10 cellular contexts compared by ENCODE assay signal in the genomic region with DNA sequence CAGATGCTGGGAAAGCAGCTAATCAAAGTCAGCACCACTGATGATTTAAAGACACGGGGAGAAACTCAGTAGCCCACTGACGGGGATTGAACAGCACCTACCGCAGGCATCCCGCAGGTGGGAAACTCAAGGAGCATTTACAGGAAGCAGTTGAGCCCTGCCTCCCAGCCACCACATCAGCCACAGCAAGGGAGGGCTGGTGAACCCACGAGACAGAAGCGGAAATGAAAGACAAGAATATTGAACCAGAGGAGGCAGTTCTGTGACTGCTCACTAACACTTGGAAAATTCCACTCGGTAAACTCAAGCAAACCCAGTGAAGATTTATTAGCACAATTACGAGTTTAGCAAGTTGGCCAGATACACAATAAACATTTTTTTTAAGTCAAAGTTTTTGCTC. TPM values are rescaled to one million over a fixed set of nuclear protein-coding genes. Genes with fewer than 3 reads are reported as not detected.
DNase-seq lines count a peak whose midpoint lies in the region; ATAC-seq and TF ChIP-seq lines count a peak whose summit lies in the region.
"Had no signal": no experiment of that assay in that cellular context is flagged by ENCODE, and none has a peak within 500 bp of the region (broad histone marks: within the 10 kb centered on the region; RNA-seq: fewer than 3 reads in every experiment).

No MANE protein-coding gene starts in this region.

- no peak overlapping the region for H3K27ac ChIP-seq in effector memory CD4-positive, alpha-beta T cell (ENCODE audit: insufficient read depth, low read length, poor library complexity, severe bottlenecking)
- no peak overlapping the region for H3K27ac ChIP-seq in heart left ventricle

- no peaks in the 10 kb centered on the region for H3K9me3 ChIP-seq in effector memory CD4-positive, alpha-beta T cell (ENCODE audit: control insufficient read depth, low read length)
- no peaks in the 10 kb centered on the region for H3K9me3 ChIP-seq in heart left ventricle

- no peak for TF ChIP-seq POLR2A in heart left ventricle (IDR thresholded peaks at IDR 0.05)

- no peak for ATAC-seq in GM21786 (IDR thresholded peaks at IDR 0.05; ENCODE audit: unreplicated experiment)
- ATAC-seq in heart left ventricle, result no peak

- WGBS in heart left ventricle, 4 donors, result 27 to 36% (median 31%) methylated on average over 8 of the region's 8 CpGs

- in situ Hi-C loops in KBM-7 (cut with MboI; ENCODE audit: low pct_unique_long_range_greater_than_20kb, low sequenced_read_pairs), result no loop called here

- TF ChIP-seq CTCF in heart left ventricle (IDR thresholded peaks at IDR 0.05), result no peak

- H3K27me3 ChIP-seq in effector memory CD4-positive, alpha-beta T cell (replicated peaks; ENCODE audit: control insufficient read depth, insufficient read depth, low read length, poor library complexity, severe bottlenecking), result no peaks in the 10 kb centered on the region
- peaks cover 9 to 76% (median 25%) of the 10 kb centered on the region in 9 donors for H3K27me3 ChIP-seq in heart left ventricle

- H3K36me3 ChIP-seq in effector memory CD4-positive, alpha-beta T cell (ENCODE audit: control insufficient read depth, insufficient read depth, low read length), result no peaks in the 10 kb centered on the region
- no peaks in the 10 kb centered on the region for H3K36me3 ChIP-seq in heart left ventricle

- H3K4me3 ChIP-seq in effector memory CD4-positive, alpha-beta T cell (ENCODE audit: insufficient read depth, low read depth, low read length, poor library complexity, severe bottlenecking), result no peak overlapping the region
- no peak overlapping the region for H3K4me3 ChIP-seq in heart left ventricle

- intact Hi-C loops in heart left ventricle (cut with DNase I), result no loop called here

- DNase-seq in KBM-7 (peak; percentile 49), iPS-NIHi7 (ENCODE audit: extremely low spot score) (no peak), heart left ventricle (no peak), COLO668 (lab: John Stamatoyannopoulos, UW; ENCODE audit: unreplicated experiment) (no peak)
- DNase-seq in activated CD4-positive, alpha-beta T cell treated with anti-CD3 and anti-CD28 coated beads for 24 hours (ENCODE audit: low read depth in 2 of 2), result peak; percentile 9 to 19
- DNase-seq in effector memory CD4-positive, alpha-beta T cell, result peak; percentile 27 to 49 (median 33)
- peak; percentile 8 to 43 for DNase-seq in stimulated activated CD8-positive, alpha-beta memory T cell treated with anti-CD3 and anti-CD28 coated beads, Interleukin-2, amount 100 ng/mL, for 1 hour (ENCODE audit: low read depth in 2 of 2)

- peaks cover 14% of the 10 kb centered on the region for H3K4me1 ChIP-seq in effector memory CD4-positive, alpha-beta T cell (ENCODE audit: control insufficient read depth, insufficient read depth, low read length, poor library complexity, severe bottlenecking)
- no peaks in the 10 kb centered on the region for H3K4me1 ChIP-seq in heart left ventricle

RNA-seq across cellular contexts. Expression of gene FAM163B, which starts 10.6 kb away (rescaled TPM):
- total RNA-seq in heart left ventricle, result not detected
- under 1 TPM in 1 of 2 donors, not detected in 1; 0.08 TPM for polyA plus RNA-seq in heart left ventricle
- total RNA-seq: fibroblast of lung; T-helper 2 cell treated with Interferon-gamma antibody and Interleukin-4, amounts not matched to agents 100 ng/mL and 5 ng/mL, for 36 hours had no signal
- polyA plus RNA-seq: fibroblast of lung had no signal

RNA-seq across cellular contexts. Expression of gene DBH, which starts 16.4 kb away (rescaled TPM):
- total RNA-seq in heart left ventricle, result under 1 TPM in 2 of 9 donors, not detected in 7; 0.06 to 0.08 TPM
- polyA plus RNA-seq in heart left ventricle, result not detected
- total RNA-seq: fibroblast of lung; T-helper 2 cell treated with Interferon-gamma antibody and Interleukin-4, amounts not matched to agents 100 ng/mL and 5 ng/mL, for 36 hours had no signal
- polyA plus RNA-seq: fibroblast of lung had no signal

Comparison
In these comparisons a context has a peak if more than half of its experiments do, and no peak if none do; other contexts are left out.
1. DNase-seq: peak in KBM-7 (single experiment), activated CD4-positive, alpha-beta T cell treated with anti-CD3 and anti-CD28 coated beads for 24 hours (2 of 2), effector memory CD4-positive, alpha-beta T cell (3 of 3) and stimulated activated CD8-positive, alpha-beta memory T cell treated with anti-CD3 and anti-CD28 coated beads, Interleukin-2, amount 100 ng/mL, for 1 hour (2 of 2); none in iPS-NIHi7 (single experiment), heart left ventricle (0 of 5) and COLO668 (single experiment).